In the genomic region with DNA sequence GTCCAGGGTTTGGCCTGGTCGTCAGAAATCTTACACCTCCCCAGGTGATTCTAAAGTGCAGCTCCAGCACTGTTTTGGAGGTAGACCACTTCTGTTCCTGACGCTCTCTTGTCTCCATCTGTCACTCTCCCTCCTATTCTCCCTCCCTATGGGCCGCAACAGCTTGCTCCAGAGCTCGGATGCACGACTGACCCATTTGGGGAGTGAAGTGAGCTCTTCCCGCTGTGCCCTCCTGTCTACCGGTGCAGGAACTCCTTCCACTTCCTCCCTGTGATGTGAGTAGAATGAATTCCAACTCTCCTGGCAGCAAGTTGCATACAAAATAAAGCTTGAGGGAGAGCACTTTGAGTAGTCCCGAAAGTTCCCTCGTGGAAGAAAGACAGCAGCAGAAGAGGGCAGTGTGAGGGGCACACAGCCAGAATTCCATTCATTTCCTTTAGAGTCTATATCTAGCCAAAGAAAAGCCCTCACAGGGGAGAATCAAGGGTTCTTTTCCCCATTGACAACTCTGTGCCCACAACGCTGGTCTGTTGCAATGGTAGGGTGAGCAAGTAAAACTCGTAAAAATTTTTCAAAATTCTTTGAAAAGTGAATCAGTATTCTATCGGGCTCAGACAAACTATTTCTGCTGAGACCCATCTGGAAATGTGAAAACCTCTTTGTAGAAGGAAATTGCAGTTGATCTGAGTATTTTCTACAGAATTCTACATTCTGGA, we compare ENCODE assay signal across 1 cellular context.
TF ChIP-seq lines count a peak whose summit lies in the region.

No MANE protein-coding gene starts in this region.

TF ChIP-seq in IMR-90, 13 proteins besides CTCF, POLR2A, EP300 and RAD21:
- TF ChIP-seq FOS (IDR thresholded peaks at IDR 0.05; ENCODE audit: low read depth, low read length): no peak
- no peak for TF ChIP-seq CEBPB (IDR thresholded peaks at IDR 0.05; ENCODE audit: low read depth, low read length)
- no peak for TF ChIP-seq BHLHE40 (IDR thresholded peaks at IDR 0.05; ENCODE audit: low read depth, low read length)
- TF ChIP-seq, protein P1, sequence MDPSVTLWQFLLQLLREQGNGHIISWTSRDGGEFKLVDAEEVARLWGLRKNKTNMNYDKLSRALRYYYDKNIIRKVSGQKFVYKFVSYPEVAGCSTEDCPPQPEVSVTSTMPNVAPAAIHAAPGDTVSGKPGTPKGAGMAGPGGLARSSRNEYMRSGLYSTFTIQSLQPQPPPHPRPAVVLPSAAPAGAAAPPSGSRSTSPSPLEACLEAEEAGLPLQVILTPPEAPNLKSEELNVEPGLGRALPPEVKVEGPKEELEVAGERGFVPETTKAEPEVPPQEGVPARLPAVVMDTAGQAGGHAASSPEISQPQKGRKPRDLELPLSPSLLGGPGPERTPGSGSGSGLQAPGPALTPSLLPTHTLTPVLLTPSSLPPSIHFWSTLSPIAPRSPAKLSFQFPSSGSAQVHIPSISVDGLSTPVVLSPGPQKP (IDR thresholded peaks at IDR 0.05; ENCODE audit: borderline replicate concordance, low read depth, low read length): no peak
